ENCODE assay signal across 2 cellular contexts in genomic region chr1:178011101-178011828, GRCh38.
TF ChIP-seq lines count a peak whose summit lies in the region.

No MANE protein-coding gene starts in this region.

TF ChIP-seq in K562, 482 proteins besides CTCF, POLR2A, EP300 and RAD21:
- TF ChIP-seq CEBPG (CRISPR knock-in tag; IDR thresholded peaks at IDR 0.05): no peak
- no peak for TF ChIP-seq CEBPG (tag; conservative IDR thresholded peaks at IDR 0.05 in 1 of 2, IDR thresholded peaks at IDR 0.05 in 1 of 2)
- TF ChIP-seq HDAC6 (IDR thresholded peaks at IDR 0.05; ENCODE audit: low read depth, low read length): no peak
- TF ChIP-seq PHF21A (IDR thresholded peaks at IDR 0.05; ENCODE audit: borderline replicate concordance, low read depth): no peak
- peak; percentile 53 for TF ChIP-seq FOSL1 (tag; conservative IDR thresholded peaks at IDR 0.05)
- TF ChIP-seq PBX2 (CRISPR knock-in tag; IDR thresholded peaks at IDR 0.05; ENCODE audit: low read depth): no peak
- TF ChIP-seq PBX2 (tag; conservative IDR thresholded peaks at IDR 0.05; ENCODE audit: low read depth): no peak
- no peak for TF ChIP-seq RBM14 (IDR thresholded peaks at IDR 0.05; ENCODE audit: borderline replicate concordance, insufficient read depth, low read depth, low read length)
- peak; percentile 66 for TF ChIP-seq PKNOX1 (IDR thresholded peaks at IDR 0.05)
- TF ChIP-seq KAT2B (IDR thresholded peaks at IDR 0.05; ENCODE audit: low read depth, low read length): no peak
- TF ChIP-seq NFE2L1 (tag; IDR thresholded peaks at IDR 0.05; ENCODE audit: borderline replicate concordance, low read depth): no peak
- no peak for TF ChIP-seq ESRRA (IDR thresholded peaks at IDR 0.05; ENCODE audit: borderline replicate concordance, low read depth)
- no peak for TF ChIP-seq CC2D1A (IDR thresholded peaks at IDR 0.05)
- no peak for TF ChIP-seq CLOCK (CRISPR knock-in tag; IDR thresholded peaks at IDR 0.05; ENCODE audit: borderline replicate concordance)
- no peak for TF ChIP-seq NONO (IDR thresholded peaks at IDR 0.05; ENCODE audit: low read depth in 2 of 2, low read length in 1 of 2)

TF ChIP-seq in HepG2, 621 proteins besides CTCF, POLR2A, EP300 and RAD21 (continued from another document):
- TF ChIP-seq TRAFD1 (CRISPR knock-in tag; IDR thresholded peaks at IDR 0.05; ENCODE audit: borderline replicate concordance): no peak
TF ChIP-seq in HepG2: peak in this region for 1.
